8 cellular contexts compared by ENCODE assay signal in genomic region chr20:33489495-33490022, GRCh38. TPM values are rescaled to one million over a fixed set of nuclear protein-coding genes. Genes with fewer than 3 reads are reported as not detected.
DNase-seq lines count a peak whose midpoint lies in the region; ATAC-seq and TF ChIP-seq lines count a peak whose summit lies in the region.

No MANE protein-coding gene starts in this region.

- H3K27me3 Mint-ChIP-seq in WTC11 (ENCODE audit: low read depth) (no peaks in the 10 kb centered on the region), immature natural killer cell (ENCODE audit: low read depth in 3 of 3) (peaks cover 2 to 6% (median 3%) of the 10 kb centered on the region in 3 donors)

- H3K4me1 Mint-ChIP-seq in WTC11 (peaks cover 9% of the 10 kb centered on the region), immature natural killer cell (peaks cover 11 to 14% of the 10 kb centered on the region in 2 donors)

- TF ChIP-seq CTCF in WTC11 (IDR thresholded peaks at IDR 0.05) = no peak

- DNase-seq in AG08395 (ENCODE audit: low spot score) = peak; percentile 99
- peak; percentile 98 for DNase-seq in NCI-H2227 (lab: John Stamatoyannopoulos, UW; ENCODE audit: unreplicated experiment)
- peak; percentile 98 for DNase-seq in WTC11 (ENCODE audit: low spot score)
- peak; percentile 72 to 99 (median 98) for DNase-seq in caudate nucleus (lab: John Stamatoyannopoulos, UW)
- DNase-seq in immature natural killer cell = peak; percentile 99
- DNase-seq in smooth muscle cell of the brain vasculature (ENCODE audit: low read depth, low spot score) = peak; percentile 88

- H3K36me3 Mint-ChIP-seq in WTC11 = 0 out of 2 replicates have a peak, but pooled peaks cover 2% of the 10 kb centered on the region
- no peaks in the 10 kb centered on the region for H3K36me3 Mint-ChIP-seq in immature natural killer cell

- ATAC-seq in GM18909 (IDR thresholded peaks at IDR 0.05; ENCODE audit: poor library complexity, unreplicated experiment) (peak; percentile 95), HG03159 (IDR thresholded peaks at IDR 0.05; ENCODE audit: unreplicated experiment) (peak; percentile 91), WTC11 (peak; percentile 96)

- POLR2A ChIA-PET in WTC11 (lab: Charles Lee) = interaction anchor here (0.6 to 2.0 kb wide), 7 partner anchors 9 to 1677 kb away, joined by 3 to 5 read pairs (median 3); partner anchors contain the start of genes ACTL10 and PXMP4

- H3K4me3 Mint-ChIP-seq in WTC11 = peak overlapping the region; percentile 61
- peak overlapping the region; percentile 80 to 90 (median 85) for H3K4me3 Mint-ChIP-seq in immature natural killer cell

- H3K9me3 Mint-ChIP-seq in WTC11 (no peaks in the 10 kb centered on the region), immature natural killer cell (no peaks in the 10 kb centered on the region)

- H3K27ac ChIP-seq in caudate nucleus (ENCODE audit: low read depth, low read length) = peak overlapping the region; percentile 92

- H3K27ac Mint-ChIP-seq in WTC11 = peak overlapping the region; percentile 76
- peak overlapping the region; percentile 87 to 95 (median 93) for H3K27ac Mint-ChIP-seq in immature natural killer cell

- CTCF ChIA-PET in WTC11 (lab: Charles Lee) = interaction anchor here (0.6 to 1.7 kb wide), 7 partner anchors 17 to 177 kb away, joined by 3 to 13 read pairs (median 7); partner anchors contain the start of genes ACTL10 and SNTA1

TF ChIP-seq in WTC11, 78 proteins besides CTCF, POLR2A, EP300 and RAD21:
- peak; percentile 78 for TF ChIP-seq USF2 (CRISPR knock-in tag; IDR thresholded peaks at IDR 0.05)
- peak; percentile 76; the same call in 1 of the 2 replicates for TF ChIP-seq USF1 (CRISPR knock-in tag; IDR thresholded peaks at IDR 0.05)
- peak; percentile 66 for TF ChIP-seq SP1 (CRISPR knock-in tag; conservative IDR thresholded peaks at IDR 0.05)
- peak; percentile 52; the same call in 1 of the 2 replicates for TF ChIP-seq MAX (CRISPR knock-in tag; IDR thresholded peaks at IDR 0.05)
- 0 out of 2 replicates have a peak, but pooled peaks have one; percentile 72 for TF ChIP-seq SMAD3 (CRISPR knock-in tag; IDR thresholded peaks at IDR 0.05; ENCODE audit: borderline replicate concordance)
- TF ChIP-seq FOXK1 (CRISPR knock-in tag; IDR thresholded peaks at IDR 0.05) = 0 out of 2 replicates have a peak, but pooled peaks have one; percentile 32
- TF ChIP-seq GABPB1 (CRISPR knock-in tag; IDR thresholded peaks at IDR 0.05) = peak; percentile 90
- no peak for TF ChIP-seq RELA (CRISPR knock-in tag; IDR thresholded peaks at IDR 0.05; ENCODE audit: borderline replicate concordance)
- TF ChIP-seq KAT7 (CRISPR knock-in tag; IDR thresholded peaks at IDR 0.05; ENCODE audit: borderline replicate concordance) = no peak
- peak; percentile 79 for TF ChIP-seq ZNF232 (CRISPR knock-in tag; IDR thresholded peaks at IDR 0.05)
TF ChIP-seq in WTC11: peak in this region for 8.

RNA-seq across cellular contexts. Expression of gene CBFA2T2, which starts 0.3 kb away (rescaled TPM):
- 22.1 to 23.8 TPM (median 23.5 TPM) in 3 replicates for total RNA-seq in WTC11 (2021)
- polyA plus RNA-seq in immature natural killer cell = 10 to 100 TPM in 2 of 3 donors, 1 to 10 TPM in 1; 7.5 to 15.5 (median 11.0) TPM

RNA-seq across cellular contexts. Expression of gene SNTA1, which starts 46.0 kb away (rescaled TPM):
- 5.3 to 6.3 TPM (median 6.2 TPM) in 3 replicates for total RNA-seq in WTC11 (2021)
- 1 to 10 TPM in 2 of 3 donors, not detected in 1; 2.4 to 2.8 TPM for polyA plus RNA-seq in immature natural killer cell

Comparison
In these comparisons a context has a peak if more than half of its experiments do, and no peak if none do; other contexts are left out.
1. Peak in every context shown above with its lines: DNase-seq, ATAC-seq and H3K27ac ChIP-seq.